ENCODE assay signal across 15 cellular contexts in the genomic region with DNA sequence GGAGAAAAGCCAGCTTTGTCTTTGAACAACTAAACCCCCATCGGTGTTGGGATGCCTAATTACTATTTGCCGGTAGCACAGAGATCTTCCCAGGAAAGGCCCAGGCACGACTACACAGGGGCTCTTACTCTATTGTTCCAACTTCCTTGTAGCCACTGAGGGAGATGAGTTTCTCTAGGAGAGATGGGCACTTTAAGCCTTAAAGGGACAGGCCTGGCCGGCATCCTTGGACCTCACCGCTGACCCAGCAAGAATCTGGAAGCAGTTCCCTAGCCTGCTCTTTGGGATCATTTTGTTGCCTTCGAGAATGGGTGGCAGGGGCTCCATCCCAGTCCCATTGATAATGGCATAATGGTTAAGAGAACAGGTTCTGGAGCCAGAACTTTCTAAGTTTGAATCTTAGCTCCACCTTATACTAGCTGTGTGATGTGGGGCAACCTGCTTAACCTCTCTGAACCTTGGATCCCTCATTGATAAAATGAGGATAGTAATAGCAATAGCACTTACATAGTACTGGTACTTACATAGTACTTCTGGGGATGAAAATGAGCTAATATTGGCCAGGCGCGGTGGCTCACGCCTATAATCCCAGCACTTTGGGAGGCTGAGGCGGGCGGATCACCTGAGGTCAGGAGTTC.
DNase-seq lines count a peak whose midpoint lies in the region; ATAC-seq and TF ChIP-seq lines count a peak whose summit lies in the region.
"Had no signal": no experiment of that assay in that cellular context is flagged by ENCODE, and none has a peak within 500 bp of the region (broad histone marks: within the 10 kb centered on the region; RNA-seq: fewer than 3 reads in every experiment).

No MANE protein-coding gene starts in this region.

- H3K4me3 ChIP-seq in esophagus squamous epithelium = no peak overlapping the region
- no peak overlapping the region for H3K4me3 ChIP-seq in thyroid gland (replicated peaks in 1 of 3)
- H3K4me3 ChIP-seq: left ventricle myocardium inferior, sigmoid colon, upper lobe of right lung had no signal

- peak; percentile 64 for DNase-seq in NCI-H510A treated with DMSO at 0.1 percent for 48 hours (lab: John Stamatoyannopoulos, UW)
- DNase-seq in NCI-H510A (lab: John Stamatoyannopoulos, UW) = no peak
- DNase-seq in NCI-H69 (lab: John Stamatoyannopoulos, UW) = peak; percentile 68
- DNase-seq in esophagus squamous epithelium (lab: John Stamatoyannopoulos, UW) = no peak
- no peak for DNase-seq in thyroid gland
- no peak for DNase-seq in NOMO-1 (lab: John Stamatoyannopoulos, UW; ENCODE audit: unreplicated experiment in 2 of 2)
- DNase-seq in NCI-H2081 (lab: John Stamatoyannopoulos, UW) = no peak
- DNase-seq: central memory CD4-positive, alpha-beta T cell; naive B cell; NCI-H2081 treated with DMSO at 0.1 percent for 48 hours; sigmoid colon; upper lobe of right lung had no signal

- H3K36me3 ChIP-seq in esophagus squamous epithelium (no peaks in the 10 kb centered on the region), thyroid gland (no peaks in the 10 kb centered on the region)
- H3K36me3 ChIP-seq: left ventricle myocardium inferior, sigmoid colon, upper lobe of right lung had no signal

- TF ChIP-seq CTCF in esophagus squamous epithelium (IDR thresholded peaks at IDR 0.05) (no peak), thyroid gland (IDR thresholded peaks at IDR 0.05) (no peak)

- H3K9me3 ChIP-seq in esophagus squamous epithelium (no peaks in the 10 kb centered on the region), thyroid gland (no peaks in the 10 kb centered on the region)
- H3K9me3 ChIP-seq: left ventricle myocardium inferior, sigmoid colon, upper lobe of right lung had no signal

- peak overlapping the region; percentile 81 to 86 (median 82) for H3K27ac ChIP-seq in esophagus squamous epithelium
- H3K27ac ChIP-seq in thyroid gland = peak overlapping the region in 2 of 3 donors; percentile 67 to 75
- H3K27ac ChIP-seq: left ventricle myocardium inferior, sigmoid colon, upper lobe of right lung had no signal

- no peak for ATAC-seq in GM21825 (IDR thresholded peaks at IDR 0.05; ENCODE audit: unreplicated experiment)
- ATAC-seq: CD8-positive, alpha-beta T cell had no signal

- TF ChIP-seq POLR2A in esophagus squamous epithelium (IDR thresholded peaks at IDR 0.05) = no peak
- no peak for TF ChIP-seq POLR2A in thyroid gland (IDR thresholded peaks at IDR 0.05)

- 77 to 80% methylated on average over 10 to 11 of the region's 11 CpGs for WGBS in esophagus squamous epithelium, 2 donors
- WGBS in thyroid gland, 2 donors = 77 to 92% methylated on average over 10 to 11 of the region's 11 CpGs

- intact Hi-C loops in esophagus squamous epithelium (cut with DNase I) = no loop called here
- intact Hi-C loops in thyroid gland (cut with DNase I) = no loop called here

- H3K27me3 ChIP-seq in esophagus squamous epithelium = no peaks in the 10 kb centered on the region
- H3K27me3 ChIP-seq in thyroid gland = no peaks in the 10 kb centered on the region
- H3K27me3 ChIP-seq: sigmoid colon, upper lobe of right lung had no signal

- H3K4me1 ChIP-seq in esophagus squamous epithelium (peaks cover 15 to 59% (median 42%) of the 10 kb centered on the region in 3 donors), thyroid gland (peaks cover 27 to 44% of the 10 kb centered on the region in 2 donors)
- H3K4me1 ChIP-seq: sigmoid colon had no signal

Comparison
In these comparisons a context has a peak if more than half of its experiments do, and no peak if none do; other contexts are left out.
1. DNase-seq: peak in NCI-H510A treated with DMSO at 0.1 percent for 48 hours (single experiment) and NCI-H69 (single experiment); none in NCI-H510A (single experiment), esophagus squamous epithelium (single experiment), thyroid gland (0 of 2), NOMO-1 (0 of 2) and NCI-H2081 (0 of 2).